1 cellular context compared by ENCODE assay signal in genomic region chr19:58499021-58499927, GRCh38.
TF ChIP-seq lines count a peak whose summit lies in the region.

No MANE protein-coding gene starts in this region.

TF ChIP-seq in K562, 482 proteins besides CTCF, POLR2A, EP300 and RAD21 (continued from another document):
- TF ChIP-seq SIX5 (IDR thresholded peaks at IDR 0.05; ENCODE audit: borderline replicate concordance in 1 of 2, insufficient read depth in 1 of 2, low read depth in 1 of 2, low read length in 2 of 2) (peak; percentile 47 to 60; a peak in 3 of 4 replicates), CAMTA2 (CRISPR knock-in tag; conservative IDR thresholded peaks at IDR 0.05) (no peak), ZNF282 (CRISPR knock-in tag; IDR thresholded peaks at IDR 0.05) (no peak), RNF219 (CRISPR knock-in tag; IDR thresholded peaks at IDR 0.05) (no peak), CBX3 (IDR thresholded peaks at IDR 0.05; ENCODE audit: borderline replicate concordance in 1 of 2, low read length in 2 of 2) (peak in 1 of 2 experiments; percentile 95; a peak in 2 of 3 replicates), NCOA1 (IDR thresholded peaks at IDR 0.05; ENCODE audit: low read depth) (peak; percentile 99), CBX2 (IDR thresholded peaks at IDR 0.05; ENCODE audit: insufficient read depth, low read length, poor library complexity, severe bottlenecking) (no peak), DMBX1 (CRISPR knock-in tag; IDR thresholded peaks at IDR 0.05; ENCODE audit: borderline replicate concordance) (peak; percentile 53; the same call in 1 of the 2 replicates), ELF2 (CRISPR knock-in tag; IDR thresholded peaks at IDR 0.05) (peak; percentile 81), SMARCA4 (IDR thresholded peaks at IDR 0.05) (no peak)
TF ChIP-seq in K562: peak in this region for 184.
